Comparison of ENCODE assay signal across 1 cellular context in genomic region chr10:72097448-72098300, GRCh38.
TF ChIP-seq lines count a peak whose summit lies in the region.

No MANE protein-coding gene starts in this region.

TF ChIP-seq in K562, 482 proteins besides CTCF, POLR2A, EP300 and RAD21 (continued from another document and continues in another):
- no peak for TF ChIP-seq E4F1 (CRISPR knock-in tag; IDR thresholded peaks at IDR 0.05; ENCODE audit: borderline replicate concordance)
- TF ChIP-seq ZNF778 (CRISPR knock-in tag; IDR thresholded peaks at IDR 0.05): no peak
- TF ChIP-seq ZNF277 (CRISPR knock-in tag; IDR thresholded peaks at IDR 0.05; ENCODE audit: borderline replicate concordance): no peak
- no peak for TF ChIP-seq ZKSCAN8 (CRISPR knock-in tag; IDR thresholded peaks at IDR 0.05)
- TF ChIP-seq ZNF146 (CRISPR knock-in tag; IDR thresholded peaks at IDR 0.05; ENCODE audit: unreplicated experiment): no peak
- peak; percentile 21 for TF ChIP-seq RBBP5 (IDR thresholded peaks at IDR 0.05; ENCODE audit: borderline replicate concordance, insufficient read depth, low read length, poor library complexity, severe bottlenecking)
- TF ChIP-seq ZBTB5 (IDR thresholded peaks at IDR 0.05): no peak
- TF ChIP-seq CC2D1A (IDR thresholded peaks at IDR 0.05): no peak
- 0 out of 2 replicates have a peak, but pooled peaks have one; percentile 33 for TF ChIP-seq BHLHE40 (IDR thresholded peaks at IDR 0.05; ENCODE audit: low read length)
- no peak for TF ChIP-seq RFX1 (IDR thresholded peaks at IDR 0.05)
- TF ChIP-seq CBX2 (IDR thresholded peaks at IDR 0.05; ENCODE audit: insufficient read depth, low read length, poor library complexity, severe bottlenecking): no peak
- TF ChIP-seq DEAF1 (CRISPR knock-in tag; IDR thresholded peaks at IDR 0.05): peak; percentile 8; the same call in 1 of the 2 replicates
- no peak for TF ChIP-seq FOXA1 (IDR thresholded peaks at IDR 0.05; ENCODE audit: borderline replicate concordance)
- no peak for TF ChIP-seq ELF1 (tag; IDR thresholded peaks at IDR 0.05)
- TF ChIP-seq NR2C2 (CRISPR knock-in tag; IDR thresholded peaks at IDR 0.05): no peak
- no peak for TF ChIP-seq NR2C2 (tag; IDR thresholded peaks at IDR 0.05)
- TF ChIP-seq MYNN (IDR thresholded peaks at IDR 0.05): no peak
- TF ChIP-seq MYNN (CRISPR knock-in tag; IDR thresholded peaks at IDR 0.05): no peak
- TF ChIP-seq ZNF408 (CRISPR knock-in tag; IDR thresholded peaks at IDR 0.05; ENCODE audit: low read depth): no peak
- no peak for TF ChIP-seq STAT5A (IDR thresholded peaks at IDR 0.05; ENCODE audit: borderline replicate concordance, low read length)
- no peak for TF ChIP-seq ZNF316 (IDR thresholded peaks at IDR 0.05)
- TF ChIP-seq MXD1 (CRISPR knock-in tag; IDR thresholded peaks at IDR 0.05; ENCODE audit: borderline replicate concordance, poor library complexity, severe bottlenecking): no peak
- no peak for TF ChIP-seq GTF2E2 (tag; IDR thresholded peaks at IDR 0.05)
- no peak for TF ChIP-seq ELK1 (CRISPR knock-in tag; IDR thresholded peaks at IDR 0.05)
- no peak for TF ChIP-seq TAF1 (IDR thresholded peaks at IDR 0.05; ENCODE audit: control insufficient read depth, extremely low read depth, insufficient read depth, low read length, severe bottlenecking)
- no peak for TF ChIP-seq TGIF2 (CRISPR knock-in tag; IDR thresholded peaks at IDR 0.05)
- no peak for TF ChIP-seq CREBBP (IDR thresholded peaks at IDR 0.05; ENCODE audit: low read depth, low read length)
- no peak for TF ChIP-seq RUNX1 (IDR thresholded peaks at IDR 0.05; ENCODE audit: low read depth)
- no peak for TF ChIP-seq NR2C1 (IDR thresholded peaks at IDR 0.05)
- TF ChIP-seq NR2C1 (tag; IDR thresholded peaks at IDR 0.05): no peak
- 0 out of 2 replicates have a peak, but pooled peaks have one; percentile 25 for TF ChIP-seq MBD2 (IDR thresholded peaks at IDR 0.05; ENCODE audit: borderline replicate concordance, low read depth)
- no peak for TF ChIP-seq COPS2 (conservative IDR thresholded peaks at IDR 0.05)
- no peak for TF ChIP-seq ZNF384 (IDR thresholded peaks at IDR 0.05; ENCODE audit: low read depth, low read length)
- no peak for TF ChIP-seq MITF (IDR thresholded peaks at IDR 0.05)
- TF ChIP-seq E2F1 (CRISPR knock-in tag; IDR thresholded peaks at IDR 0.05): no peak
- TF ChIP-seq ZNF699 (CRISPR knock-in tag; IDR thresholded peaks at IDR 0.05; ENCODE audit: insufficient replicate concordance): no peak
- TF ChIP-seq PRDM10 (IDR thresholded peaks at IDR 0.05; ENCODE audit: partially characterized antibody): no peak
- no peak for TF ChIP-seq ZNF354B (CRISPR knock-in tag; IDR thresholded peaks at IDR 0.05)
- TF ChIP-seq CXXC5 (CRISPR knock-in tag; IDR thresholded peaks at IDR 0.05): peak; percentile 67
- peak; percentile 100 for TF ChIP-seq FOSL1 (tag; conservative IDR thresholded peaks at IDR 0.05)
- no peak for TF ChIP-seq TCF7 (IDR thresholded peaks at IDR 0.05; ENCODE audit: borderline replicate concordance)
- TF ChIP-seq KLF1 (tag; IDR thresholded peaks at IDR 0.05): no peak
- peak; percentile 91 for TF ChIP-seq DPF2 (IDR thresholded peaks at IDR 0.05)
- TF ChIP-seq ZBTB2 (IDR thresholded peaks at IDR 0.05): no peak
- TF ChIP-seq POLR2AphosphoS2 (IDR thresholded peaks at IDR 0.05; ENCODE audit: low read length): no peak
- no peak for TF ChIP-seq FOXJ3 (CRISPR knock-in tag; IDR thresholded peaks at IDR 0.05)
- TF ChIP-seq SMARCC2 (IDR thresholded peaks at IDR 0.05; ENCODE audit: low read depth): peak; percentile 95
- no peak for TF ChIP-seq KAT7 (CRISPR knock-in tag; IDR thresholded peaks at IDR 0.05; ENCODE audit: borderline replicate concordance)
- TF ChIP-seq SMARCA5 (IDR thresholded peaks at IDR 0.05): no peak
- no peak for TF ChIP-seq ZBTB26 (CRISPR knock-in tag; IDR thresholded peaks at IDR 0.05)
